In the genomic region with DNA sequence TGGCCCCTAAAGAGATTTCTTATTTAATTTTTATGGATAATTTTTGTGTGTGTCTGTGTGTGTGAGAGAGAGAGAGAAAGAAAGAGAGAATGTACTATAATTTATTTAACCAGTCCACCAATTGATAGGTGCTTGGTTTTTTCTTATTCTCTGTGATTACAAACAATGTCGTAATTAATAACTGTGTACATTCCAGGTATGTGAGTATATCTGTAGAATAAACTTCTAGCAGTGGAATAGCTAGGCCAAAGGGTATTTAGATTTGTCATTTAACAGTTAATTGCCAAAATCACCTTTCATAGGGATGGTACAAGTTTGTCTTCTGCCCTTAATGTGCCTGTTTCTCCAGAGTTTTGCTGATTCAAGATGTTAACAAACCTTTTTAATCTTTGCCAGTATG, we compare ENCODE assay signal across 32 cellular contexts. TPM values are rescaled to one million over a fixed set of nuclear protein-coding genes. Genes with fewer than 3 reads are reported as not detected.
"Had no signal": no experiment of that assay in that cellular context is flagged by ENCODE, and none has a peak within 500 bp of the region (broad histone marks: within the 10 kb centered on the region; RNA-seq: fewer than 3 reads in every experiment).

No MANE protein-coding gene starts in this region.

- H3K9me3 ChIP-seq: stomach, suprapubic skin, testis, thoracic aorta, thyroid gland, tibial artery, tibial nerve, transverse colon, upper lobe of left lung, upper lobe of right lung, uterus, vagina had no signal

- FAIRE-seq: urothelium cell line had no signal

- H3K4me1 ChIP-seq: testis, uterus had no signal

- H3K36me3 ChIP-seq: stomach, suprapubic skin, thoracic aorta, thyroid gland, tibial artery, tibial nerve, transverse colon, upper lobe of left lung, upper lobe of right lung, uterus, vagina had no signal

- H3K27me3 Mint-ChIP-seq: stimulated activated memory B cell treated with anti-CD40 and anti-IgM and Interleukin-4, amounts not matched to agents 10 μg/mL and 1 μg/mL and 100 μg/mL, for 72 hours; stimulated activated naive CD8-positive, alpha-beta T cell treated with anti-CD3 and anti-CD28 coated beads, Interleukin-15, amount 100 ng/mL, for 72 hours; type B pancreatic cell had no signal

- H3K27ac ChIP-seq: stomach, suprapubic skin, testis, thoracic aorta, thyroid gland, tibial artery, tibial nerve, transverse colon, upper lobe of left lung, upper lobe of right lung, uterus, vagina had no signal

- H3K4me3 ChIP-seq: stomach, suprapubic skin, testis, thoracic aorta, thyroid gland, tibial artery, tibial nerve, transverse colon, upper lobe of left lung, upper lobe of right lung, uterus, vagina had no signal

- DNase-seq: stimulated activated CD4-positive, alpha-beta T cell treated with anti-CD3 and anti-CD28 coated beads, Interleukin-2, amount 100 ng/mL, for 48 hours; stimulated activated CD4-positive, alpha-beta T cell treated with anti-CD3 and anti-CD28 coated beads, Interleukin-4, amount 100 ng/mL, for 1 hour; stimulated activated CD4-positive, alpha-beta T cell treated with anti-CD3 and anti-CD28 coated beads, Interleukin-4, amount 100 ng/mL, for 24 hours; stimulated activated CD4-positive, alpha-beta T cell treated with anti-CD3 and anti-CD28 coated beads, Interleukin-4, amount 100 ng/mL, for 4 hours; stimulated activated CD8-positive, alpha-beta memory T cell treated with anti-CD3 and anti-CD28 coated beads, Interleukin-4, amount 100 ng/mL, for 48 hours; stimulated activated naive B cell treated with anti-CD40 and anti-IgM and Interleukin-4, amounts not matched to agents 10 μg/mL and 1 μg/mL and 100 μg/mL, for 72 hours; stimulated activated naive CD4-positive, alpha-beta T cell; stimulated activated naive CD4-positive, alpha-beta T cell treated with Interleukin-2 at 50 U/mL for 16 hours; stimulated activated naive CD8-positive, alpha-beta T cell treated with anti-CD3 and anti-CD28 coated beads, Interleukin-15, amount 100 ng/mL, for 72 hours; stimulated activated naive CD8-positive, alpha-beta T cell treated with anti-CD3 and anti-CD28 coated beads, Interleukin-15, Interleukin-2, amounts not matched to agents 100 U/mL and 50 U/mL, for 24 hours; stomach; substantia nigra; testis; thyroid gland; tibial artery; transverse colon; upper lobe of left lung; upper lobe of right lung; uterus had no signal

- H3K27ac Mint-ChIP-seq: stimulated activated effector memory CD8-positive, alpha-beta T cell treated with anti-CD3 and anti-CD28 coated beads, Interleukin-12 subunit alpha, Interleukin-12 subunit beta, amount 100 ng/mL, for 72 hours; stimulated activated memory B cell treated with anti-CD40 and anti-IgM and Interleukin-4, amounts not matched to agents 10 μg/mL and 1 μg/mL and 100 μg/mL, for 72 hours; stimulated activated naive B cell treated with anti-CD40 and anti-IgM and Interleukin-4, amounts not matched to agents 10 μg/mL and 1 μg/mL and 100 μg/mL, for 72 hours; stimulated activated naive CD8-positive, alpha-beta T cell treated with anti-CD3 and anti-CD28 coated beads, Interleukin-15, Interleukin-2, amounts not matched to agents 100 ng/mL and 50 ng/mL, for 24 hours; type B pancreatic cell had no signal

- ATAC-seq: stimulated activated effector memory CD8-positive, alpha-beta T cell treated with anti-CD3 and anti-CD28 coated beads, Interleukin-12 subunit alpha, Interleukin-12 subunit beta, amount 100 ng/mL, for 72 hours; stimulated activated memory B cell treated with anti-CD40 and anti-IgM and Interleukin-4, amounts not matched to agents 10 μg/mL and 1 μg/mL and 100 μg/mL, for 72 hours; stimulated activated naive B cell treated with anti-CD40 and anti-IgM and Interleukin-4, amounts not matched to agents 10 μg/mL and 1 μg/mL and 100 μg/mL, for 72 hours; stimulated activated naive CD8-positive, alpha-beta T cell treated with anti-CD3 and anti-CD28 coated beads, Interleukin-15, amount 100 ng/mL, for 72 hours; stimulated activated naive CD8-positive, alpha-beta T cell treated with anti-CD3 and anti-CD28 coated beads, Interleukin-15, Interleukin-2, amounts not matched to agents 100 U/mL and 50 U/mL, for 24 hours; upper lobe of right lung had no signal

- H3K4me3 Mint-ChIP-seq: stimulated activated effector memory CD8-positive, alpha-beta T cell treated with anti-CD3 and anti-CD28 coated beads, Interleukin-12 subunit alpha, Interleukin-12 subunit beta, amount 100 ng/mL, for 72 hours; stimulated activated memory B cell treated with anti-CD40 and anti-IgM and Interleukin-4, amounts not matched to agents 10 μg/mL and 1 μg/mL and 100 μg/mL, for 72 hours; stimulated activated naive B cell treated with anti-CD40 and anti-IgM and Interleukin-4, amounts not matched to agents 10 μg/mL and 1 μg/mL and 100 μg/mL, for 72 hours; stimulated activated naive CD8-positive, alpha-beta T cell treated with anti-CD3 and anti-CD28 coated beads, Interleukin-15, amount 100 ng/mL, for 72 hours; stimulated activated naive CD8-positive, alpha-beta T cell treated with anti-CD3 and anti-CD28 coated beads, Interleukin-15, Interleukin-2, amounts not matched to agents 100 ng/mL and 50 ng/mL, for 24 hours; type B pancreatic cell had no signal

- H3K9me3 Mint-ChIP-seq: stimulated activated effector memory CD8-positive, alpha-beta T cell treated with anti-CD3 and anti-CD28 coated beads, Interleukin-12 subunit alpha, Interleukin-12 subunit beta, amount 100 ng/mL, for 72 hours; stimulated activated memory B cell treated with anti-CD40 and anti-IgM and Interleukin-4, amounts not matched to agents 10 μg/mL and 1 μg/mL and 100 μg/mL, for 72 hours; stimulated activated naive B cell treated with anti-CD40 and anti-IgM and Interleukin-4, amounts not matched to agents 10 μg/mL and 1 μg/mL and 100 μg/mL, for 72 hours; stimulated activated naive CD8-positive, alpha-beta T cell treated with anti-CD3 and anti-CD28 coated beads, Interleukin-15, amount 100 ng/mL, for 72 hours; stimulated activated naive CD8-positive, alpha-beta T cell treated with anti-CD3 and anti-CD28 coated beads, Interleukin-15, Interleukin-2, amounts not matched to agents 100 ng/mL and 50 ng/mL, for 24 hours; type B pancreatic cell had no signal

- H3K36me3 Mint-ChIP-seq: stimulated activated effector memory CD8-positive, alpha-beta T cell treated with anti-CD3 and anti-CD28 coated beads, Interleukin-12 subunit alpha, Interleukin-12 subunit beta, amount 100 ng/mL, for 72 hours; stimulated activated memory B cell treated with anti-CD40 and anti-IgM and Interleukin-4, amounts not matched to agents 10 μg/mL and 1 μg/mL and 100 μg/mL, for 72 hours; stimulated activated naive B cell treated with anti-CD40 and anti-IgM and Interleukin-4, amounts not matched to agents 10 μg/mL and 1 μg/mL and 100 μg/mL, for 72 hours; type B pancreatic cell had no signal

- H3K27me3 ChIP-seq: stomach, suprapubic skin, testis, thyroid gland, tibial artery, tibial nerve, transverse colon, upper lobe of left lung, upper lobe of right lung, uterus, vagina had no signal

RNA-seq across cellular contexts. Expression of a gene that starts 35.3 kb away (rescaled TPM):
- total RNA-seq: stomach, subcutaneous adipose tissue, temporal lobe, thoracic aorta, thyroid gland, tibial nerve, transverse colon, upper lobe of right lung, ureter, urinary bladder had no signal
- polyA plus RNA-seq: stomach, urinary bladder had no signal

RNA-seq across cellular contexts. Expression of a gene that starts 35.4 kb away (rescaled TPM):
- total RNA-seq: stomach, subcutaneous adipose tissue, thoracic aorta, thyroid gland, tibial nerve, transverse colon, upper lobe of right lung, ureter, urinary bladder had no signal
- polyA plus RNA-seq: urinary bladder had no signal
